12 cellular contexts compared by ENCODE assay signal in the genomic region with DNA sequence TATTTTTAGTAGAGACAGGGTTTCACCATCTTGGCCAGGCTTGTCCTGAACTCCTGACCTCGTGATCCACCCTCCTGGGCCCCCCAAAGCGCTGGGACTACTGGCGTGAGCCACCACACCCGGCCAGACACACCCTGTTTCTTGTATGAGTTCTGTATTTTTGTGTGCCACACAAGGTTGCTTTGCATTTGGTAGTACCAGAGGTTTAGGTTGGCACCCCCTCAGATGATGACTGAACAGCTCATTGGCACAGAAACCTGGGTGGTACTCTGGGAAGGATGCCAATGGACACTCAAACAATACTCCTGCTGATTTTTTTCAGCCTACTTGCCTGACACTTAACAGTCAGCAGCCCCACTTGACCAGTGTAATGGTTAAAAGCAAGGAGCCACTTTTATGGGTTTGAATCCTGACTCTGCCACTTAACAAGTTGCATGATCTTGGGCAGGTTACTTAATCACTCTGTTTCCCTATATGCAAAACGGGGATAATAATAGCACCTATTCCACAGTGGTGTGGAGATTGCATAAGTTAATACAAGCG. TPM values are rescaled to one million over a fixed set of nuclear protein-coding genes. Genes with fewer than 3 reads are reported as not detected.
A peak's percentile ranks its signal among the peaks of the same experiment; 100 is the strongest.
DNase-seq lines count a peak whose midpoint lies in the region; ATAC-seq and TF ChIP-seq lines count a peak whose summit lies in the region.
"Had no signal": no experiment of that assay in that cellular context is flagged by ENCODE, and none has a peak within 500 bp of the region (broad histone marks: within the 10 kb centered on the region; RNA-seq: fewer than 3 reads in every experiment).

No MANE protein-coding gene starts in this region.

- H3K36me3 ChIP-seq in IMR-90 (ENCODE audit: control insufficient read depth, insufficient read depth, low read length) (no peaks in the 10 kb centered on the region), mesenchymal stem cell (ENCODE audit: control insufficient read depth in 1 of 2, insufficient read depth in 2 of 2, low read depth in 1 of 2, low read length in 2 of 2) (no peaks in the 10 kb centered on the region)
- H3K36me3 ChIP-seq: upper lobe of left lung had no signal

- TF ChIP-seq RAD21 in IMR-90 (IDR thresholded peaks at IDR 0.05; ENCODE audit: low read length): no peak

- no peak overlapping the region for H3K4me3 Mint-ChIP-seq in activated T-cell treated with anti-CD3 and anti-CD28 coated beads, Interleukin-2, amount 50 U/mL, for 24 hours
- H3K4me3 Mint-ChIP-seq: activated CD8-positive, alpha-beta T cell treated with anti-CD3 and anti-CD28 coated beads for 36 hours; neural crest cell had no signal

- no TSS peak for BruUV-seq in IMR-90 (replicated peaks; lab: Mats Ljungman, UMichigan)

- H2BK120ac ChIP-seq in IMR-90 (ENCODE audit: low read depth, low read length): peak overlapping the region; percentile 91
- H2BK120ac ChIP-seq in mesenchymal stem cell (ENCODE audit: low read depth, low read length): no peak overlapping the region

- in situ Hi-C loops in IMR-90 (cut with MboI; ENCODE audit: low sequenced_read_pairs) (no loop called here), SK-MEL-5 (cut with HindIII; ENCODE audit: low pct_unique_long_range_greater_than_20kb, low sequenced_read_pairs) (no loop called here)

- TF ChIP-seq POLR2A in IMR-90 (IDR thresholded peaks at IDR 0.05; ENCODE audit: low read depth, low read length): no peak

- H3K56ac ChIP-seq in IMR-90 (ENCODE audit: extremely low read depth, insufficient read depth, low read length): peak overlapping the region; percentile 77; the same call in 1 of the 2 replicates

- whole genome bisulfite sequencing in IMR-90 (ENCODE audit: extremely low coverage in 2 of 2, insufficient read length in 1 of 2), 2 experiments: no CpG with 5 or more reads among the region's 6 CpGs
- WGBS in mesenchymal stem cell: 78% methylated on average over 4 of the region's 6 CpGs

- peaks cover 5% of the 10 kb centered on the region for H3K4me1 ChIP-seq in IMR-90 (ENCODE audit: control insufficient read depth, insufficient read depth, low read length)
- H3K4me1 ChIP-seq in mesenchymal stem cell (ENCODE audit: control insufficient read depth, insufficient read depth, low read depth, low read length): no peaks in the 10 kb centered on the region

- peak overlapping the region; percentile 21 to 66; a peak in 3 of 4 replicates for H4K8ac ChIP-seq in IMR-90 (ENCODE audit: low read depth in 2 of 2, low read length in 2 of 2)
- H4K8ac ChIP-seq in mesenchymal stem cell (ENCODE audit: low read length): no peak overlapping the region

- H3K4me1 Mint-ChIP-seq in activated T-cell treated with anti-CD3 and anti-CD28 coated beads, Interleukin-2, amount 50 U/mL, for 24 hours (ENCODE audit: low read depth): peaks cover 19% of the 10 kb centered on the region
- H3K4me1 Mint-ChIP-seq: neural crest cell had no signal

- peak overlapping the region; percentile 96 for H2BK20ac ChIP-seq in IMR-90 (ENCODE audit: low read depth, low read length)

- H3K9me1 ChIP-seq in IMR-90 (ENCODE audit: insufficient read depth, low read length): peaks cover 5% of the 10 kb centered on the region; the same call in 1 of the 2 replicates

- peak overlapping the region; percentile 72; the same call in 1 of the 2 replicates for H3K23ac ChIP-seq in IMR-90 (ENCODE audit: low read depth, low read length)
- no peak overlapping the region for H3K23ac ChIP-seq in mesenchymal stem cell (ENCODE audit: low read length in 2 of 2)

- H3K4ac ChIP-seq in IMR-90 (ENCODE audit: low read depth, low read length) (peak overlapping the region; percentile 91), mesenchymal stem cell (ENCODE audit: low read depth in 1 of 2, low read length in 2 of 2) (no peak overlapping the region)

- no peaks in the 10 kb centered on the region for H3K36me3 Mint-ChIP-seq in activated T-cell treated with anti-CD3 and anti-CD28 coated beads, Interleukin-2, amount 50 U/mL, for 24 hours (ENCODE audit: low read depth)

- H2AFZ ChIP-seq in IMR-90 (replicated peaks; ENCODE audit: low read length, poor library complexity): peak overlapping the region; percentile 41
- no peak overlapping the region for H2AFZ ChIP-seq in mesenchymal stem cell (ENCODE audit: low read depth, low read length)

- DNase-seq in NCI-H1417 (lab: John Stamatoyannopoulos, UW) (peak; percentile 6 to 50 (median 39)), NCI-H1417 treated with DMSO at 0.1 percent for 48 hours (lab: John Stamatoyannopoulos, UW) (no peak), IMR-90 (no peak), SK-MEL-5 (ENCODE audit: low read depth, low spot score) (peak; percentile 51), mesenchymal stem cell (no peak), NCI-H82 treated with DMSO at 0.1 percent for 48 hours (lab: John Stamatoyannopoulos, UW; ENCODE audit: unreplicated experiment) (no peak)
- no peak for DNase-seq in activated T-cell treated with anti-CD3 and anti-CD28 coated beads, Interleukin-2, amount 50 U/mL, for 24 hours
- DNase-seq: activated CD8-positive, alpha-beta T cell treated with anti-CD3 and anti-CD28 coated beads for 36 hours had no signal

- H3K27me3 ChIP-seq in IMR-90 (ENCODE audit: control insufficient read depth, insufficient read depth, low read length) (no peaks in the 10 kb centered on the region), mesenchymal stem cell (ENCODE audit: control insufficient read depth in 1 of 2, insufficient read depth in 1 of 2, low read length in 2 of 2) (no peaks in the 10 kb centered on the region)
- H3K27me3 ChIP-seq: upper lobe of left lung had no signal

- H2BK15ac ChIP-seq in IMR-90 (ENCODE audit: low read depth, low read length) (peak overlapping the region; percentile 97; the same call in 2 of the 3 replicates), mesenchymal stem cell (ENCODE audit: low read depth, poor library complexity, severe bottlenecking) (no peak overlapping the region)

- peak overlapping the region; percentile 81; the same call in 1 of the 2 replicates for H4K5ac ChIP-seq in IMR-90 (ENCODE audit: low read depth, low read length)

- H3K4me2 ChIP-seq in IMR-90 (ENCODE audit: low read depth, low read length) (0 out of 2 replicates have a peak overlapping the region, but pooled peaks have one; percentile 13), mesenchymal stem cell (ENCODE audit: low read length, poor library complexity, severe bottlenecking) (no peak overlapping the region)

- peak overlapping the region; percentile 85 for H3K14ac ChIP-seq in IMR-90 (replicated peaks; ENCODE audit: low read depth, low read length)
- no peak overlapping the region for H3K14ac ChIP-seq in mesenchymal stem cell (ENCODE audit: low read length in 2 of 2)

- no peaks in the 10 kb centered on the region for H3K9me3 Mint-ChIP-seq in activated T-cell treated with anti-CD3 and anti-CD28 coated beads, Interleukin-2, amount 50 U/mL, for 24 hours
- H3K9me3 Mint-ChIP-seq: activated CD8-positive, alpha-beta T cell treated with anti-CD3 and anti-CD28 coated beads for 36 hours had no signal

- H2AK5ac ChIP-seq in IMR-90 (ENCODE audit: low read depth, low read length): peak overlapping the region; percentile 96
- no peak overlapping the region for H2AK5ac ChIP-seq in mesenchymal stem cell (ENCODE audit: low read length, severe bottlenecking)

- no peaks in the 10 kb centered on the region for H3K79me1 ChIP-seq in IMR-90 (ENCODE audit: low read depth in 1 of 2, low read length in 2 of 2)
- no peaks in the 10 kb centered on the region for H3K79me1 ChIP-seq in mesenchymal stem cell (replicated peaks; ENCODE audit: low read length, poor library complexity, severe bottlenecking)

- H3K4me3 ChIP-seq in IMR-90 (ENCODE audit: insufficient read depth, low read depth, low read length) (no peak overlapping the region), mesenchymal stem cell (ENCODE audit: insufficient read depth in 1 of 2, low read depth in 1 of 2, low read length in 2 of 2) (peak overlapping the region in 1 of 2 experiments; percentile 19)
- H3K4me3 ChIP-seq: upper lobe of left lung had no signal

- 0 out of 2 replicates have a peak overlapping the region, but pooled peaks have one; percentile 11 for H3K9ac ChIP-seq in IMR-90 (ENCODE audit: low read depth, low read length)
- H3K9ac ChIP-seq in mesenchymal stem cell (ENCODE audit: low read length): peak overlapping the region; percentile 76

- H3K27ac ChIP-seq in IMR-90 (ENCODE audit: insufficient read depth, low read length) (peak overlapping the region; percentile 53), mesenchymal stem cell (ENCODE audit: low read length, poor library complexity, severe bottlenecking) (no peak overlapping the region)
- H3K27ac ChIP-seq: 22Rv1 had no signal

- H2AK9ac ChIP-seq in IMR-90 (replicated peaks; ENCODE audit: low read depth, low read length, poor library complexity): peak overlapping the region; percentile 85

- CTCF ChIA-PET in IMR-90 (lab: Yijun Ruan, JAX): no interaction called here

- intact Hi-C loops in IMR-90 (cut with micrococcal nuclease): no loop called here

- no peak for TF ChIP-seq CTCF in IMR-90 (conservative IDR thresholded peaks at IDR 0.05; ENCODE audit: low read depth, low read length)

- H4K20me1 ChIP-seq in IMR-90 (ENCODE audit: insufficient read depth, low read length): no peaks in the 10 kb centered on the region

- ATAC-seq in IMR-90 (ENCODE audit: low read depth): no peak; the same call in 1 of the 2 replicates
- no peak for ATAC-seq in activated CD4-positive, CD25-positive, alpha-beta regulatory T cell treated with anti-CD3 and anti-CD28 coated beads, Interleukin-2, amount 50 U/mL, for 24 hours

- dilution Hi-C loops in IMR-90 (cut with HindIII; ENCODE audit: low sequenced_read_pairs, unreplicated experiment): no loop called here

- H2BK5ac ChIP-seq in IMR-90 (ENCODE audit: low read depth, low read length, poor library complexity, severe bottlenecking) (peak overlapping the region; percentile 97), mesenchymal stem cell (ENCODE audit: low read depth, low read length, poor library complexity, severe bottlenecking) (no peak overlapping the region)

- H3K9me3 ChIP-seq in IMR-90 (ENCODE audit: control insufficient read depth, insufficient read depth, low read length): peaks cover 2% of the 10 kb centered on the region; the same call in 1 of the 2 replicates
- H3K9me3 ChIP-seq in mesenchymal stem cell (ENCODE audit: control insufficient read depth, low read length): no peaks in the 10 kb centered on the region
- H3K9me3 ChIP-seq: upper lobe of left lung had no signal

- H3K27ac Mint-ChIP-seq in activated T-cell treated with anti-CD3 and anti-CD28 coated beads, Interleukin-2, amount 50 U/mL, for 24 hours: no peak overlapping the region
- H3K27ac Mint-ChIP-seq: activated CD8-positive, alpha-beta T cell treated with anti-CD3 and anti-CD28 coated beads for 36 hours had no signal

- H3K18ac ChIP-seq in IMR-90 (ENCODE audit: low read depth, low read length): peak overlapping the region; percentile 75
- H3K18ac ChIP-seq in mesenchymal stem cell (ENCODE audit: low read depth in 1 of 2, low read length in 2 of 2): no peak overlapping the region

- no peak overlapping the region for H2BK12ac ChIP-seq in mesenchymal stem cell (ENCODE audit: low read length in 2 of 2)

- peak overlapping the region; percentile 59 for H4K91ac ChIP-seq in IMR-90 (ENCODE audit: insufficient read depth, low read depth, low read length)
- H4K91ac ChIP-seq in mesenchymal stem cell (ENCODE audit: low read length): peak overlapping the region; percentile 39

- POLR2A ChIA-PET in IMR-90 (lab: Charles Lee; ENCODE audit: unreplicated experiment): no interaction called here

- no peaks in the 10 kb centered on the region for H3K27me3 Mint-ChIP-seq in activated T-cell treated with anti-CD3 and anti-CD28 coated beads, Interleukin-2, amount 50 U/mL, for 24 hours
- H3K27me3 Mint-ChIP-seq: activated CD8-positive, alpha-beta T cell treated with anti-CD3 and anti-CD28 coated beads for 36 hours had no signal

RNA-seq across cellular contexts. Expression of a gene that starts 39.2 kb away (rescaled TPM):
- total RNA-seq in IMR-90 (2012; rRNA removed): 2.5 and 4.5 TPM in 2 replicates
- 2.2 and 2.3 TPM in 2 replicates for polyA plus RNA-seq in IMR-90 (2012; rRNA removed)
- 0.52 and 1.1 TPM in 2 replicates for polyA plus RNA-seq in IMR-90 (2012; cell fraction: cytosol; rRNA removed)
- 0.24 and 0.91 TPM in 2 replicates for polyA plus RNA-seq in IMR-90 (2012; cell fraction: nucleus; rRNA removed; ENCODE audit: low replicate concordance)
- total RNA-seq in SK-MEL-5 (2014; rRNA removed; shearing (Covaris generic)): 102 and 105 TPM in 2 replicates
- 32.5 and 40.7 TPM in 2 replicates for polyA plus RNA-seq in SK-MEL-5 (2015; cell fraction: cytosol; rRNA removed)
- 13.8 and 19.8 TPM in 2 replicates for polyA plus RNA-seq in SK-MEL-5 (2015; cell fraction: nucleus; rRNA removed)
- polyA plus RNA-seq in mesenchymal stem cell (2013, experiment 1 of 2): not detected
- not detected for polyA plus RNA-seq in mesenchymal stem cell (2013, experiment 2 of 2)
- total RNA-seq: neural crest cell had no signal

RNA-seq across cellular contexts. Expression of a gene that starts 49.3 kb away (rescaled TPM):
- 88.6 and 96.4 TPM in 2 replicates for total RNA-seq in IMR-90 (2012; rRNA removed)
- polyA plus RNA-seq in IMR-90 (2012; rRNA removed): 56.0 and 77.5 TPM in 2 replicates
- polyA plus RNA-seq in IMR-90 (2012; cell fraction: cytosol; rRNA removed): 67.0 and 119 TPM in 2 replicates
- 33.2 and 65.3 TPM in 2 replicates for polyA plus RNA-seq in IMR-90 (2012; cell fraction: nucleus; rRNA removed; ENCODE audit: low replicate concordance)
- 137 and 145 TPM in 2 replicates for total RNA-seq in SK-MEL-5 (2014; rRNA removed; shearing (Covaris generic))
- 113 and 117 TPM in 2 replicates for polyA plus RNA-seq in SK-MEL-5 (2015; cell fraction: cytosol; rRNA removed)
- 73.8 and 85.7 TPM in 2 replicates for polyA plus RNA-seq in SK-MEL-5 (2015; cell fraction: nucleus; rRNA removed)
- polyA plus RNA-seq in mesenchymal stem cell (2013, experiment 1 of 2): 67.9 TPM
- polyA plus RNA-seq in mesenchymal stem cell (2013, experiment 2 of 2): 71.5 TPM

Comparison
In these comparisons a context has a peak if more than half of its experiments do, and no peak if none do; other contexts are left out.
1. DNase-seq: peak in NCI-H1417 (3 of 3) and SK-MEL-5 (single experiment); none in NCI-H1417 treated with DMSO at 0.1 percent for 48 hours (single experiment), IMR-90 (single experiment), mesenchymal stem cell (single experiment), activated T-cell treated with anti-CD3 and anti-CD28 coated beads, Interleukin-2, amount 50 U/mL, for 24 hours (single experiment) and NCI-H82 treated with DMSO at 0.1 percent for 48 hours (single experiment).
2. RNA of a gene that starts 39.2 kb away (total RNA-seq): 102 to 105 TPM in SK-MEL-5; 2.5 to 4.5 TPM in IMR-90; every median in the first group is over 10 times any median in the second.